22 cellular contexts compared by ENCODE assay signal in genomic region chr3:135235541-135235940, GRCh38.
A peak's percentile ranks its signal among the peaks of the same experiment; 100 is the strongest.
DNase-seq lines count a peak whose midpoint lies in the region; ATAC-seq and TF ChIP-seq lines count a peak whose summit lies in the region.
"Had no signal": no experiment of that assay in that cellular context is flagged by ENCODE, and none has a peak within 500 bp of the region (broad histone marks: within the 10 kb centered on the region; RNA-seq: fewer than 3 reads in every experiment).

No MANE protein-coding gene starts in this region.

- no peaks in the 10 kb centered on the region for H3K9me3 ChIP-seq in esophagus muscularis mucosa
- H3K9me3 ChIP-seq: A549, Caco-2 had no signal

- TF ChIP-seq EP300 in esophagus muscularis mucosa (IDR thresholded peaks at IDR 0.05) = no peak

- no peak for ATAC-seq in HG02678 (IDR thresholded peaks at IDR 0.05; ENCODE audit: unreplicated experiment)
- ATAC-seq: A549; CD8-positive, alpha-beta T cell had no signal

- no peaks in the 10 kb centered on the region for H3K36me3 ChIP-seq in esophagus muscularis mucosa
- H3K36me3 ChIP-seq: BLaER1 treated with 17β-estradiol and CSF1 and Interleukin-3, amounts not matched to agents 10 nM and 100 nM had no signal

- no peaks in the 10 kb centered on the region for H3K27me3 ChIP-seq in esophagus muscularis mucosa
- H3K27me3 ChIP-seq: BLaER1 treated with 17β-estradiol and CSF1 and Interleukin-3, amounts not matched to agents 10 nM and 100 nM had no signal

- H3K4me3 Mint-ChIP-seq in osteocyte (ENCODE audit: unreplicated experiment) (no peak overlapping the region), Calu3 (ENCODE audit: low read depth, unreplicated experiment) (no peak overlapping the region)
- H3K4me3 Mint-ChIP-seq: B cell; CD4-positive, alpha-beta T cell; CD8-positive, alpha-beta T cell had no signal

- BruUV-seq in Calu3 (replicated peaks; lab: Mats Ljungman, UMichigan) = no TSS peak

- no peak overlapping the region for H3K27ac Mint-ChIP-seq in osteocyte (ENCODE audit: unreplicated experiment)
- H3K27ac Mint-ChIP-seq in Calu3 (ENCODE audit: unreplicated experiment) = no peak overlapping the region
- H3K27ac Mint-ChIP-seq: B cell; CD4-positive, alpha-beta T cell; CD8-positive, alpha-beta T cell had no signal

- H3K4me3 ChIP-seq in esophagus muscularis mucosa (no peak overlapping the region), coronary artery (no peak overlapping the region)
- H3K4me3 ChIP-seq: A549; BLaER1 treated with 17β-estradiol and CSF1 and Interleukin-3, amounts not matched to agents 10 nM and 100 nM had no signal

- WGBS in esophagus muscularis mucosa = 74% methylated on average over 5 of the region's 5 CpGs

- TF ChIP-seq CTCF in esophagus muscularis mucosa (IDR thresholded peaks at IDR 0.05) (no peak), osteocyte (IDR thresholded peaks at IDR 0.05) (no peak), Calu3 (IDR thresholded peaks at IDR 0.05; ENCODE audit: unreplicated experiment) (no peak), coronary artery (IDR thresholded peaks at IDR 0.05) (no peak)

- no peak for TF ChIP-seq POLR2A in esophagus muscularis mucosa (IDR thresholded peaks at IDR 0.05; ENCODE audit: low read depth)

- no peaks in the 10 kb centered on the region for H3K9me3 Mint-ChIP-seq in osteocyte (ENCODE audit: unreplicated experiment)
- H3K9me3 Mint-ChIP-seq in Calu3 (ENCODE audit: low read depth, unreplicated experiment) = peaks cover 8% of the 10 kb centered on the region

- H3K4me1 ChIP-seq in esophagus muscularis mucosa = no peaks in the 10 kb centered on the region
- H3K4me1 ChIP-seq: A549; BLaER1 treated with 17β-estradiol and CSF1 and Interleukin-3, amounts not matched to agents 10 nM and 100 nM; Caco-2 had no signal

- DNase-seq in ELF-1 (ENCODE audit: low read depth, low spot score) = peak; percentile 24
- DNase-seq in esophagus muscularis mucosa (ENCODE audit: extremely low spot score) = peak; percentile 62
- DNase-seq in osteocyte (ENCODE audit: extremely low spot score, unreplicated experiment) = peak; percentile 53
- DNase-seq in Calu3 = no peak
- no peak for DNase-seq in coronary artery (ENCODE audit: low spot score)
- DNase-seq: AML-193; Caco-2; CD4-positive, alpha-beta T cell; CD8-positive, alpha-beta T cell; DMS 273 treated with DMSO at 0.1 percent for 48 hours; DMS153; DMS53; DMS79; DND-41; EL; GF-D8 had no signal

- CTCF ChIA-PET in Calu3 (lab: Charles Lee) = no interaction called here

- H3K27me3 Mint-ChIP-seq in osteocyte (ENCODE audit: unreplicated experiment) (no peaks in the 10 kb centered on the region), Calu3 (ENCODE audit: unreplicated experiment) (peaks cover 13% of the 10 kb centered on the region)
- H3K27me3 Mint-ChIP-seq: B cell; CD4-positive, alpha-beta T cell had no signal

- H3K36me3 Mint-ChIP-seq in osteocyte (ENCODE audit: unreplicated experiment) (no peaks in the 10 kb centered on the region), Calu3 (ENCODE audit: insufficient read depth, unreplicated experiment) (no peaks in the 10 kb centered on the region)
- H3K36me3 Mint-ChIP-seq: CD8-positive, alpha-beta T cell had no signal

- H3K4me1 Mint-ChIP-seq in osteocyte (ENCODE audit: unreplicated experiment) = no peaks in the 10 kb centered on the region
- H3K4me1 Mint-ChIP-seq in Calu3 (ENCODE audit: low read depth, unreplicated experiment) = no peaks in the 10 kb centered on the region
- H3K4me1 Mint-ChIP-seq: B cell had no signal

- intact Hi-C loops in esophagus muscularis mucosa (cut with DNase I) = no loop called here
- intact Hi-C loops in Calu3 (cut with micrococcal nuclease; ENCODE audit: unreplicated experiment) = no loop called here

- H3K27ac ChIP-seq in esophagus muscularis mucosa (replicated peaks in 1 of 4) (no peak overlapping the region), coronary artery (no peak overlapping the region)
- H3K27ac ChIP-seq: 22Rv1; A549; BLaER1 treated with 17β-estradiol and CSF1 and Interleukin-3, amounts not matched to agents 10 nM and 100 nM; C4-2B had no signal

Comparison
In these comparisons a context has a peak if more than half of its experiments do, and no peak if none do; other contexts are left out.
1. DNase-seq: peak in ELF-1 (single experiment), esophagus muscularis mucosa (single experiment) and osteocyte (single experiment); none in Calu3 (single experiment) and coronary artery (single experiment).